8 cellular contexts compared by ENCODE assay signal in genomic region chr7:116588225-116588624, GRCh38.
DNase-seq lines count a peak whose midpoint lies in the region; ATAC-seq lines count a peak whose summit lies in the region.

No MANE protein-coding gene starts in this region.

- H3K9me3 ChIP-seq in HAP-1 = no peaks in the 10 kb centered on the region

- no peaks in the 10 kb centered on the region for H3K36me3 Mint-ChIP-seq in activated T-helper 17 cell treated with anti-CD3 and anti-CD28 coated beads, Interleukin-2, amount 50 U/mL, for 72 hours (ENCODE audit: low read depth)

- no peak overlapping the region for H3K4me3 ChIP-seq in HAP-1

- peaks cover 14% of the 10 kb centered on the region for H3K27me3 ChIP-seq in HAP-1 (ENCODE audit: low read depth)

- H3K4me1 ChIP-seq in HAP-1 = peaks cover 2% of the 10 kb centered on the region

- peaks cover 6% of the 10 kb centered on the region for H3K4me1 Mint-ChIP-seq in activated T-helper 17 cell treated with anti-CD3 and anti-CD28 coated beads, Interleukin-2, amount 50 U/mL, for 72 hours

- in situ Hi-C loops in HAP-1 (cut with MboI; ENCODE audit: low sequenced_read_pairs) = no loop called here

- peak; percentile 86 for DNase-seq in EL
- DNase-seq in myocyte (ENCODE audit: low read depth) = peak; percentile 82
- no peak for DNase-seq in NCI-H524 (lab: John Stamatoyannopoulos, UW)
- no peak for DNase-seq in HAP-1 (ENCODE audit: low spot score in 2 of 2)
- no peak for DNase-seq in activated CD8-positive, alpha-beta memory T cell treated with anti-CD3 and anti-CD28 coated beads for 24 hours

- H3K4me3 Mint-ChIP-seq in activated T-helper 17 cell treated with anti-CD3 and anti-CD28 coated beads, Interleukin-2, amount 50 U/mL, for 72 hours = no peak overlapping the region

- no peaks in the 10 kb centered on the region for H3K9me3 Mint-ChIP-seq in activated T-helper 17 cell treated with anti-CD3 and anti-CD28 coated beads, Interleukin-2, amount 50 U/mL, for 72 hours

- no peaks in the 10 kb centered on the region for H3K36me3 ChIP-seq in HAP-1 (replicated peaks)

- peaks cover 15% of the 10 kb centered on the region for H3K27me3 Mint-ChIP-seq in activated T-helper 17 cell treated with anti-CD3 and anti-CD28 coated beads, Interleukin-2, amount 50 U/mL, for 72 hours

- H3K27ac Mint-ChIP-seq in activated T-helper 17 cell treated with anti-CD3 and anti-CD28 coated beads, Interleukin-2, amount 50 U/mL, for 72 hours = no peak overlapping the region

- peak; percentile 53 for ATAC-seq in GM19463 (IDR thresholded peaks at IDR 0.05; ENCODE audit: unreplicated experiment)
- ATAC-seq in HG03558 (IDR thresholded peaks at IDR 0.05; ENCODE audit: extremely low read depth, unreplicated experiment) = peak; percentile 53
- peak; percentile 93 for ATAC-seq in activated T-helper 17 cell treated with anti-CD3 and anti-CD28 coated beads, Interleukin-2, amount 50 U/mL, for 72 hours (replicated peaks)

Comparison
In these comparisons a context has a peak if more than half of its experiments do, and no peak if none do; other contexts are left out.
1. DNase-seq: peak in EL (single experiment) and myocyte (single experiment); none in NCI-H524 (0 of 2), HAP-1 (0 of 2) and activated CD8-positive, alpha-beta memory T cell treated with anti-CD3 and anti-CD28 coated beads for 24 hours (single experiment).
2. Peak in every context shown above with its lines, with median percentiles within 50 percentile points of each other: ATAC-seq.